Comparison of ENCODE assay signal across 10 cellular contexts in the genomic region with DNA sequence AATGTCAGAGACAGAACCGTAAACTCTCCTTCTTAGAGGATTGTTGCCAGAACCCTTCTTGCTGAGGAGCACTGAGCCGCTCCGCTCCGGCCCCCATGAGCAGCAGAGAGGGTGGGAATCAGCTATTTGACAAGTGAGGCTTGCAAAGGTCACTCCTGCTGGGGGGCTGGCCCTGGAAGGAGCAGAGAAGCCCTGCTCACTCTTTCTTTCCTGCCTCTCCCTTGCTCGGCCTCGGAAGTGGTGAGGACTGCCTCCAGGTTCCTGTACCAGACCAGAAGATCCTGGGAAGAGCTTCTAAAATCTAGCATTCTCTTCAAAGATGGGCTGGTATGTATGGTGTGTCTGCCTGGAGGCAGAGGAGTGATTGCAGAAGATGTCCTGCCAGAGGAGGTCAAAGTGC.
"Had no signal": no experiment of that assay in that cellular context is flagged by ENCODE, and none has a peak within 500 bp of the region (broad histone marks: within the 10 kb centered on the region; RNA-seq: fewer than 3 reads in every experiment).

No MANE protein-coding gene starts in this region.

- H3K4me1 ChIP-seq: HAP-1 had no signal

- H3K27ac ChIP-seq: GM23248, HL-60 had no signal

- H3K36me3 ChIP-seq: HAP-1 had no signal

- H3K9ac ChIP-seq: GM23248 had no signal

- H3K36me3 Mint-ChIP-seq: IgD-negative memory B cell had no signal

- ATAC-seq: HCT116, HepG2 had no signal

- H3K4me3 Mint-ChIP-seq: HFFc6, IgD-negative memory B cell had no signal

- H3K9me3 Mint-ChIP-seq: HFFc6, IgD-negative memory B cell had no signal

- H3K9me3 ChIP-seq: HAP-1 had no signal

- H3K4me3 ChIP-seq: GM23248, HAP-1 had no signal

- DNase-seq: GM23248, GOT3, H7, HFFc6, KBM-7 had no signal

- H3K27ac Mint-ChIP-seq: HFFc6, IgD-negative memory B cell had no signal
